10 cellular contexts compared by ENCODE assay signal in genomic region chr1:243513726-243514491, GRCh38.
DNase-seq lines count a peak whose midpoint lies in the region; ATAC-seq, FAIRE-seq and TF ChIP-seq lines count a peak whose summit lies in the region.
"Had no signal": no experiment of that assay in that cellular context is flagged by ENCODE, and none has a peak within 500 bp of the region (broad histone marks: within the 10 kb centered on the region; RNA-seq: fewer than 3 reads in every experiment).

No MANE protein-coding gene starts in this region.

- CTCF ChIA-PET in MCF 10A (lab: Yijun Ruan, JAX): interaction anchor here (0.6 to 1.5 kb wide), 2 partner anchors 11 to 339 kb away, joined by 3 read pairs; no protein-coding TSS in a partner anchor

- H3K36me3 Mint-ChIP-seq in MCF 10A (ENCODE audit: insufficient read depth, unreplicated experiment): no peaks in the 10 kb centered on the region
- H3K36me3 Mint-ChIP-seq in CD14-positive monocyte: peaks cover 22 to 26% of the 10 kb centered on the region in 2 donors

- H3K27ac Mint-ChIP-seq in MCF 10A (ENCODE audit: low read depth, unreplicated experiment) (no peak overlapping the region), CD14-positive monocyte (no peak overlapping the region)

- DNase-seq in MCF 10A (ENCODE audit: unreplicated experiment) (peak; percentile 25), breast epithelium (ENCODE audit: low spot score in 2 of 2) (no peak), HS-5 (ENCODE audit: low read depth) (peak; percentile 25), bronchial epithelial cell (ENCODE audit: low read depth) (no peak), uterus (no peak), CD14-positive monocyte (ENCODE audit: low spot score) (no peak), small intestine (no peak)
- DNase-seq: activated naive CD4-positive, alpha-beta T cell; thyroid gland had no signal

- intact Hi-C loops in MCF 10A (cut with micrococcal nuclease): no loop called here
- intact Hi-C loops in breast epithelium (cut with DNase I; ENCODE audit: low total_unique reads): no loop called here
- intact Hi-C loops in uterus (cut with DNase I; ENCODE audit: low total_unique reads): no loop called here
- intact Hi-C loops in CD14-positive monocyte (cut with micrococcal nuclease): no loop called here

- H3K9me3 ChIP-seq in breast epithelium (peaks cover 4% of the 10 kb centered on the region in 2 donors), uterus (no peaks in the 10 kb centered on the region), small intestine (ENCODE audit: control insufficient read depth, low read depth) (no peaks in the 10 kb centered on the region)
- H3K9me3 ChIP-seq: thyroid gland had no signal

- H3K36me3 ChIP-seq in breast epithelium: no peaks in the 10 kb centered on the region
- no peaks in the 10 kb centered on the region for H3K36me3 ChIP-seq in bronchial epithelial cell (ENCODE audit: control insufficient read depth, insufficient read depth, low read length)
- no peaks in the 10 kb centered on the region for H3K36me3 ChIP-seq in uterus
- no peaks in the 10 kb centered on the region for H3K36me3 ChIP-seq in small intestine (ENCODE audit: control insufficient read depth in 2 of 2, insufficient read depth in 2 of 2, low read length in 2 of 2)
- H3K36me3 ChIP-seq: thyroid gland had no signal

- H3K4me1 ChIP-seq in breast epithelium: no peaks in the 10 kb centered on the region
- no peaks in the 10 kb centered on the region for H3K4me1 ChIP-seq in uterus
- no peaks in the 10 kb centered on the region for H3K4me1 ChIP-seq in small intestine (ENCODE audit: control insufficient read depth in 2 of 2, insufficient read depth in 1 of 2, low read depth in 1 of 2, low read length in 1 of 2)
- H3K4me1 ChIP-seq: thyroid gland had no signal

- FAIRE-seq in bronchial epithelial cell (lab: Jason Lieb, UNC): peak; percentile 68
- no peak for FAIRE-seq in small intestine (lab: Jason Lieb, UNC)

- no peaks in the 10 kb centered on the region for H3K4me1 Mint-ChIP-seq in MCF 10A (ENCODE audit: insufficient read depth, unreplicated experiment)
- peaks cover 5% of the 10 kb centered on the region for H3K4me1 Mint-ChIP-seq in CD14-positive monocyte

- ATAC-seq in HG03378 (IDR thresholded peaks at IDR 0.05; ENCODE audit: unreplicated experiment): no peak

- H3K9me3 Mint-ChIP-seq in MCF 10A (ENCODE audit: unreplicated experiment) (no peaks in the 10 kb centered on the region), CD14-positive monocyte (peaks cover 0 to 7% (median 3%) of the 10 kb centered on the region in 7 donors)

- POLR2A ChIA-PET in MCF 10A (lab: Yijun Ruan, JAX): interaction anchor here (2.5 kb wide), 1 partner anchor 11 kb away, joined by 7 read pairs; no protein-coding TSS in a partner anchor

- TF ChIP-seq POLR2A in breast epithelium (IDR thresholded peaks at IDR 0.05) (no peak), uterus (IDR thresholded peaks at IDR 0.05) (no peak)

- WGBS in small intestine, 3 donors: 64 to 74% (median 65%) methylated on average over 7 of the region's 7 CpGs

- H3K4me3 ChIP-seq in breast epithelium (no peak overlapping the region), bronchial epithelial cell (ENCODE audit: low read depth, low read length) (no peak overlapping the region), uterus (no peak overlapping the region), small intestine (ENCODE audit: low read depth in 1 of 2, low read length in 2 of 2) (no peak overlapping the region)
- H3K4me3 ChIP-seq: thyroid gland had no signal

- H3K4me3 Mint-ChIP-seq in MCF 10A (ENCODE audit: unreplicated experiment) (no peak overlapping the region), CD14-positive monocyte (no peak overlapping the region)

- H3K27ac ChIP-seq in breast epithelium: no peak overlapping the region
- no peak overlapping the region for H3K27ac ChIP-seq in uterus
- no peak overlapping the region for H3K27ac ChIP-seq in small intestine (ENCODE audit: low read depth in 1 of 2, low read length in 1 of 2)
- H3K27ac ChIP-seq: thyroid gland had no signal

- no peaks in the 10 kb centered on the region for H3K27me3 Mint-ChIP-seq in MCF 10A (ENCODE audit: insufficient read depth, unreplicated experiment)
- H3K27me3 Mint-ChIP-seq in CD14-positive monocyte (ENCODE audit: low read depth in 3 of 3): peaks cover 0 to 2% (median 0%) of the 10 kb centered on the region in 3 donors

- no peak for TF ChIP-seq CTCF in MCF 10A (IDR thresholded peaks at IDR 0.05; ENCODE audit: unreplicated experiment)
- no peak for TF ChIP-seq CTCF in breast epithelium (IDR thresholded peaks at IDR 0.05)
- TF ChIP-seq CTCF in bronchial epithelial cell (IDR thresholded peaks at IDR 0.05; ENCODE audit: insufficient read depth, low read length, severe bottlenecking): no peak
- TF ChIP-seq CTCF in uterus (IDR thresholded peaks at IDR 0.05): no peak
- no peak for TF ChIP-seq CTCF in CD14-positive monocyte (IDR thresholded peaks at IDR 0.05)

- H3K27me3 ChIP-seq in breast epithelium: no peaks in the 10 kb centered on the region
- no peaks in the 10 kb centered on the region for H3K27me3 ChIP-seq in bronchial epithelial cell (ENCODE audit: control insufficient read depth, insufficient read depth, low read length)
- H3K27me3 ChIP-seq in uterus: no peaks in the 10 kb centered on the region
- no peaks in the 10 kb centered on the region for H3K27me3 ChIP-seq in small intestine (ENCODE audit: control insufficient read depth in 2 of 2, insufficient read depth in 2 of 2, low read length in 2 of 2)
- H3K27me3 ChIP-seq: thyroid gland had no signal

- BruUV-seq in MCF 10A (replicated peaks; lab: Mats Ljungman, UMichigan): no TSS peak

Comparison
In these comparisons a context has a peak if more than half of its experiments do, and no peak if none do; other contexts are left out.
1. DNase-seq: peak in MCF 10A (single experiment) and HS-5 (single experiment); none in breast epithelium (0 of 2), bronchial epithelial cell (single experiment), uterus (0 of 2), CD14-positive monocyte (single experiment) and small intestine (single experiment).